ENCODE assay signal across 7 cellular contexts in the genomic region with DNA sequence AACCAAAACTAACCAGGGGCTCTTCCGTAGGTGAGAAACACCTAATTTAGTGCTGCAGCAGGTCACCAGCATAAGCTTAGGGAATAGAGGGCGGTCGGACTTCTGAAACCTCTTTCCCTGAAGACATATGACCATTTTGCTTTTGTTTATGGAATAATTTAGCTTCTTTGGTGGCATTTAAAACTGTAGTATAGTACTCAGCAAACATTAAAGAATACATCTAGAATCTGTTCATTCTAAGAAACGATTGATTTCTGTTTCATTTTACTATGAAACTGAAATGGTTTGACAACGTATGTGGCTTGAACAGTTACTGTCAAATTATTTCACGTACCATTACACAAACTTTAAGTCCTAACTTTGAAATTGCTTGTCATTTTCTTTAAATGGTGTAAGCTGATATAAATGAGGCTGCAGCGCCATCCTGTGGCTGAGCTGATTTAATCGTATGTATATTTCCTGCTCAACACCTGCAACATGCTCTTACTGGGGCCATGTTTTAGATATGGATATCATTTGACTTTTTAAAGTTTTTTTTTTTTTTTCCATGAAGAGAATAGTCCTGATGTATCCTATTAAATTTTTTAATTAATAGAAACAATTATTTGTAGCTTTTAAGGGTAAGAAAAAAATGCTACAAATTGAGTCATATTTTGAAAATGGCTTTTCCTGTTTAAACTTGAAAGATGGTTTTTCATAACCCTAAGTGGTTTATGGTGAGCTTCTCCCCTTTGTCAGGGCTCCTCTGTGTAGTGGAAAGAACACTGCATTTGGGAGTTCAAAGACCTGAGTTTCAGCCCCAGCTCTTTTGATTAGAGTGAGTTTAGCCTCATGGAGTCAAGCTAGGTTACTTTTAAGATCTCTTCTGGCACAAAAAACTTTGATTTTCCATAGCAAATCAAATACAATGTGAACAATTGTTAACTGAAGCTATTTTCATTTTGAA. TPM values are rescaled to one million over a fixed set of nuclear protein-coding genes. Genes with fewer than 3 reads are reported as not detected.
DNase-seq lines count a peak whose midpoint lies in the region; FAIRE-seq and TF ChIP-seq lines count a peak whose summit lies in the region.

No MANE protein-coding gene starts in this region.

- H3K36me3 Mint-ChIP-seq in T-helper 2 cell treated with Interferon-gamma antibody and Interleukin-4, amounts not matched to agents 5 μg/mL and 100 μg/mL, for 36 hours (ENCODE audit: low read depth) = no peaks in the 10 kb centered on the region

- H3K4me3 Mint-ChIP-seq in T-helper 2 cell treated with Interferon-gamma antibody and Interleukin-4, amounts not matched to agents 5 μg/mL and 100 μg/mL, for 36 hours = peak overlapping the region; percentile 69

- no peaks in the 10 kb centered on the region for H3K9me3 Mint-ChIP-seq in T-helper 2 cell treated with Interferon-gamma antibody and Interleukin-4, amounts not matched to agents 5 μg/mL and 100 μg/mL, for 36 hours

- H3K4me1 ChIP-seq in right atrium auricular region (no peaks in the 10 kb centered on the region), skeletal muscle satellite cell (ENCODE audit: control insufficient read depth, insufficient read depth, low read length) (peaks cover 7% of the 10 kb centered on the region)

- H3K27me3 Mint-ChIP-seq in T-helper 2 cell treated with Interferon-gamma antibody and Interleukin-4, amounts not matched to agents 5 μg/mL and 100 μg/mL, for 36 hours (ENCODE audit: low read depth) = no peaks in the 10 kb centered on the region

- H3K27ac Mint-ChIP-seq in T-helper 2 cell treated with Interferon-gamma antibody and Interleukin-4, amounts not matched to agents 5 μg/mL and 100 μg/mL, for 36 hours = peak overlapping the region; percentile 75

- FAIRE-seq in GM12891 (lab: Jason Lieb, UNC) = peak; percentile 94

- H3K36me3 ChIP-seq in right atrium auricular region = no peaks in the 10 kb centered on the region
- no peaks in the 10 kb centered on the region for H3K36me3 ChIP-seq in skeletal muscle satellite cell (ENCODE audit: insufficient read depth, low read length)

- H3K4me2 ChIP-seq in skeletal muscle satellite cell (ENCODE audit: low read length) = peak overlapping the region; percentile 22

- H3K9ac ChIP-seq in skeletal muscle satellite cell (ENCODE audit: low read depth, low read length) = peak overlapping the region; percentile 17

- H3K9me3 ChIP-seq in right atrium auricular region = no peaks in the 10 kb centered on the region
- H3K9me3 ChIP-seq in skeletal muscle satellite cell (replicated peaks; ENCODE audit: low read length) = no peaks in the 10 kb centered on the region

- no peak overlapping the region for H3K4me3 ChIP-seq in HFF-Myc (replicated peaks; ENCODE audit: low read depth, low read length)
- H3K4me3 ChIP-seq in right atrium auricular region = no peak overlapping the region
- no peak overlapping the region for H3K4me3 ChIP-seq in skeletal muscle satellite cell (ENCODE audit: low read length)

- TF ChIP-seq CTCF in HFF-Myc (IDR thresholded peaks at IDR 0.05; ENCODE audit: low read depth, low read length, missing control alignments) (peak; percentile 45), right atrium auricular region (IDR thresholded peaks at IDR 0.05) (peak; percentile 47 to 75)

- no peak overlapping the region for H3K27ac ChIP-seq in right atrium auricular region

- DNase-seq in GM12891 (ENCODE audit: insufficient read length, low spot score) (peak; percentile 27), HFF-Myc (ENCODE audit: extremely low read depth, low read depth) (peak; percentile 63), NAMALWA (ENCODE audit: low spot score) (peak; percentile 88), amygdala (lab: John Stamatoyannopoulos, UW) (peak in 47 of 56 donors; percentile 0 to 88 (median 23)), right atrium auricular region (ENCODE audit: low spot score) (peak; percentile 85)
- peak; percentile 70 for DNase-seq in T-helper 2 cell treated with Interferon-gamma antibody and Interleukin-4, amounts not matched to agents 5 μg/mL and 100 μg/mL, for 36 hours (ENCODE audit: low spot score)

- peaks cover 16% of the 10 kb centered on the region for H3K4me1 Mint-ChIP-seq in T-helper 2 cell treated with Interferon-gamma antibody and Interleukin-4, amounts not matched to agents 5 μg/mL and 100 μg/mL, for 36 hours (ENCODE audit: low read depth)

- no peaks in the 10 kb centered on the region for H3K27me3 ChIP-seq in right atrium auricular region
- no peaks in the 10 kb centered on the region for H3K27me3 ChIP-seq in skeletal muscle satellite cell (ENCODE audit: control insufficient read depth, insufficient read depth, low read length)

- TF ChIP-seq POLR2A in GM12891 (IDR thresholded peaks at IDR 0.05; ENCODE audit: low read depth, low read length) = no peak

TF ChIP-seq in GM12891, 5 proteins besides CTCF, POLR2A, EP300 and RAD21:
- no peak for TF ChIP-seq TAF1 (IDR thresholded peaks at IDR 0.05; ENCODE audit: low read depth, low read length)
- TF ChIP-seq PAX5 (IDR thresholded peaks at IDR 0.05; ENCODE audit: insufficient read depth, low read length, severe bottlenecking) = no peak
- TF ChIP-seq SPI1 (IDR thresholded peaks at IDR 0.05; ENCODE audit: low read depth, low read length) = no peak
- no peak for TF ChIP-seq POU2F2 (IDR thresholded peaks at IDR 0.05; ENCODE audit: low read depth, low read length)
- TF ChIP-seq POLR2AphosphoS5 (IDR thresholded peaks at IDR 0.05; ENCODE audit: low read depth, low read length) = no peak

RNA-seq across cellular contexts. Expression of a gene that starts 27.4 kb away (rescaled TPM):
- 0.32 TPM for polyA plus RNA-seq in GM12891 (2012; ENCODE audit: low read depth, missing spikeins)
- under 1 TPM in 1 of 2 donors, not detected in 1; 0.28 TPM for total RNA-seq in right atrium auricular region
- 0.87 and 1.5 TPM in 2 replicates for total RNA-seq in skeletal muscle satellite cell (2012; rRNA removed)

Comparison
In these comparisons a context has a peak if more than half of its experiments do, and no peak if none do; other contexts are left out.
1. DNase-seq: peak in every context shown above with its lines; median percentile 88 in NAMALWA; 85 in right atrium auricular region; 70 in T-helper 2 cell treated with Interferon-gamma antibody and Interleukin-4, amounts not matched to agents 5 μg/mL and 100 μg/mL, for 36 hours; 63 in HFF-Myc; 27 in GM12891; 23 in amygdala.